9 cellular contexts compared by ENCODE assay signal in genomic region chr13:19927117-19927734, GRCh38. TPM values are rescaled to one million over a fixed set of nuclear protein-coding genes. Genes with fewer than 3 reads are reported as not detected.
DNase-seq lines count a peak whose midpoint lies in the region; ATAC-seq and TF ChIP-seq lines count a peak whose summit lies in the region.
"Had no signal": no experiment of that assay in that cellular context is flagged by ENCODE, and none has a peak within 500 bp of the region (broad histone marks: within the 10 kb centered on the region; RNA-seq: fewer than 3 reads in every experiment).

No MANE protein-coding gene starts in this region.

- H3K27me3 ChIP-seq in Loucy (ENCODE audit: insufficient read depth, low read length, poor library complexity, severe bottlenecking) (no peaks in the 10 kb centered on the region), body of pancreas (no peaks in the 10 kb centered on the region)
- H3K27me3 ChIP-seq: neutrophil had no signal

- H4K20me1 ChIP-seq in Loucy (ENCODE audit: insufficient read depth, low read length, poor library complexity, severe bottlenecking): no peaks in the 10 kb centered on the region

- WGBS in body of pancreas, 2 donors: 20% methylated on average over 4 of the region's 4 CpGs

- H3K9me2 ChIP-seq in Loucy (replicated peaks; ENCODE audit: low read depth, low read length): no peaks in the 10 kb centered on the region

- no peak overlapping the region for H3K27ac ChIP-seq in body of pancreas
- H3K27ac ChIP-seq: neutrophil had no signal

- H3F3A ChIP-seq in Loucy (ENCODE audit: low read depth): no peaks in the 10 kb centered on the region

- H3K4me1 ChIP-seq in Loucy (ENCODE audit: insufficient read depth, low read length, poor library complexity, severe bottlenecking): no peaks in the 10 kb centered on the region
- no peaks in the 10 kb centered on the region for H3K4me1 ChIP-seq in body of pancreas

- no peak for TF ChIP-seq POLR2A in body of pancreas (IDR thresholded peaks at IDR 0.05)

- H3K36me3 ChIP-seq in Loucy (ENCODE audit: insufficient read depth, low read length) (no peaks in the 10 kb centered on the region), body of pancreas (replicated peaks in 1 of 2; ENCODE audit: insufficient read depth in 1 of 2, low read depth in 2 of 2) (no peaks in the 10 kb centered on the region)
- H3K36me3 ChIP-seq: neutrophil had no signal

- TF ChIP-seq CTCF in Loucy (conservative IDR thresholded peaks at IDR 0.05; ENCODE audit: low read length): peak; percentile 67
- TF ChIP-seq CTCF in body of pancreas (IDR thresholded peaks at IDR 0.05): peak; percentile 7 to 59 (median 50)

- peak; percentile 19 for DNase-seq in DMS153 treated with DMSO at 0.1 percent for 48 hours (lab: John Stamatoyannopoulos, UW; ENCODE audit: unreplicated experiment)
- no peak for DNase-seq in body of pancreas
- peak; percentile 43 to 64 for DNase-seq in lung microvascular endothelial cell (ENCODE audit: low read depth in 2 of 2)
- DNase-seq in GM19240 (ENCODE audit: insufficient read length, low spot score): no peak
- no peak for DNase-seq in SK-N-DZ (ENCODE audit: low spot score)
- DNase-seq in activated CD4-positive, alpha-beta T cell treated with anti-CD3 and anti-CD28 coated beads for 4 hours: no peak

- H3K4me3 ChIP-seq in Loucy (ENCODE audit: low read length, poor library complexity, severe bottlenecking) (no peak overlapping the region), body of pancreas (no peak overlapping the region)

- H3K9ac ChIP-seq in Loucy (ENCODE audit: low read depth, low read length, poor library complexity, severe bottlenecking): no peak overlapping the region

- H3K9me3 ChIP-seq in Loucy (ENCODE audit: insufficient read depth, low read depth, low read length) (no peaks in the 10 kb centered on the region), body of pancreas (no peaks in the 10 kb centered on the region)
- H3K9me3 ChIP-seq: neutrophil had no signal

- H2AFZ ChIP-seq in Loucy (ENCODE audit: low read length): peak overlapping the region; percentile 57; the same call in 1 of the 2 replicates

- ATAC-seq in body of pancreas (no peak), GM21723 (IDR thresholded peaks at IDR 0.05; ENCODE audit: unreplicated experiment) (no peak)

- intact Hi-C loops in body of pancreas (cut with DNase I): no loop called here

- no peaks in the 10 kb centered on the region for H3K79me2 ChIP-seq in Loucy (ENCODE audit: insufficient read depth, low read length)

- no peak overlapping the region for H3K4me2 ChIP-seq in Loucy (ENCODE audit: low read depth, low read length, poor library complexity, severe bottlenecking)

RNA-seq across cellular contexts. Expression of gene ZMYM2, which starts 31.3 kb away (rescaled TPM):
- total RNA-seq in body of pancreas (10 to 100 TPM; 34.6 to 52.1 TPM), lung microvascular endothelial cell (27.0 and 41.5 TPM in 2 replicates)
- 45.2 and 48.9 TPM in 2 replicates for polyA plus RNA-seq in SK-N-DZ (2014; cell fraction: cytosol; rRNA removed)
- 51.2 and 57.4 TPM in 2 replicates for polyA plus RNA-seq in SK-N-DZ (2014; cell fraction: nucleus; rRNA removed)

Comparison
In these comparisons a context has a peak if more than half of its experiments do, and no peak if none do; other contexts are left out.
1. DNase-seq: peak in DMS153 treated with DMSO at 0.1 percent for 48 hours (single experiment) and lung microvascular endothelial cell (2 of 2); none in body of pancreas (0 of 4), GM19240 (single experiment), SK-N-DZ (single experiment) and activated CD4-positive, alpha-beta T cell treated with anti-CD3 and anti-CD28 coated beads for 4 hours (0 of 2).